Comparison of ENCODE assay signal across 13 cellular contexts in genomic region chr2:240227538-240228428, GRCh38.
"Had no signal": no experiment of that assay in that cellular context is flagged by ENCODE, and none has a peak within 500 bp of the region (broad histone marks: within the 10 kb centered on the region; RNA-seq: fewer than 3 reads in every experiment).

No MANE protein-coding gene starts in this region.

- DNase-seq: activated CD4-positive, alpha-beta T cell treated with anti-CD3 and anti-CD28 coated beads, Interleukin-2, amount 10 ng/mL, durations not matched to agents 24 days and 14 days; activated naive CD8-positive, alpha-beta T cell treated with anti-CD3 and anti-CD28 coated beads for 36 hours; anterior cingulate cortex; mesendoderm; right cardiac atrium; stimulated activated CD4-positive, alpha-beta T cell treated with anti-CD3 and anti-CD28 coated beads, Interleukin-1b, Interleukin-23, amount 100 ng/mL, for 48 hours; trophoblast cell had no signal

- ATAC-seq: activated T-helper 17 cell treated with anti-CD3 and anti-CD28 coated beads, Interleukin-2, amount 50 U/mL, for 72 hours; left lung; right cardiac atrium; stimulated activated memory B cell treated with anti-CD40 and anti-IgM and Interleukin-4, amounts not matched to agents 10 μg/mL and 1 μg/mL and 100 μg/mL, for 72 hours; T-cell had no signal

- H3K4me3 ChIP-seq: heart left ventricle, left lung, SK-N-MC had no signal

- H3K27ac ChIP-seq: heart left ventricle, left lung, SK-N-MC had no signal

- H3K36me3 ChIP-seq: heart left ventricle, left lung had no signal

- H3K4me1 ChIP-seq: left lung had no signal
